Comparison of ENCODE assay signal across 18 cellular contexts in the genomic region with DNA sequence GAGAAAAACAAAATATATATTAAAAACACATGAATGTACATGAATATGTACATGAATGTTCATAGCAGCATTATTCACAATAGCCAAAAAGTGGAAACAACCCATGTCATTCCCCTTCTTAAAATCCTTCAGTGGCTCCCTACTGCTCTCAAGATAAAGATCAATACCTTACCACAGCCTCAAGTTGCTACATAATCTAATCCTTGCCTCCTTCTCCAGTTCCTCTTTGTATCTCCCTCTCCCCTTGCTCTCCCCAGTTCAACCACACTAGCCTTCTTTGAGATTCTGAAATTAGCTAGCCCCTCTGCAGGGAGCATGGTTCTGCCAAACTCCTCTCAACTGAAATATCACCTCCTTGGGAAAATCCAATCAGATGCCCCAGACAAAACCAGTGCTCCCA.
"Had no signal": no experiment of that assay in that cellular context is flagged by ENCODE, and none has a peak within 500 bp of the region (broad histone marks: within the 10 kb centered on the region; RNA-seq: fewer than 3 reads in every experiment).

No MANE protein-coding gene starts in this region.

- ATAC-seq: natural killer cell; stimulated activated memory B cell treated with anti-CD40 and anti-IgM and Interleukin-4, amounts not matched to agents 10 μg/mL and 1 μg/mL and 100 μg/mL, for 72 hours had no signal

- H3K9me3 ChIP-seq: right atrium auricular region, tibial nerve had no signal

- DNase-seq: activated CD4-positive, alpha-beta T cell treated with anti-CD3 and anti-CD28 coated beads, Interleukin-2, amount 50 U/mL, for 4 hours; activated CD4-positive, CD25-positive, alpha-beta regulatory T cell treated with anti-CD3 and anti-CD28 coated beads, Interleukin-2, amount 50 U/mL, for 72 hours; activated naive CD4-positive, alpha-beta T cell treated with anti-CD3 and anti-CD28 coated beads for 36 hours; activated T-cell treated with anti-CD3 and anti-CD28 coated beads, Interleukin-2, amount 50 U/mL, for 1 hour; endodermal cell; head of caudate nucleus; immature natural killer cell; mesenchymal stem cell; natural killer cell; occipital lobe; stimulated activated CD4-positive, alpha-beta T cell treated with anti-CD3 and anti-CD28 coated beads, Interleukin-2, amount 100 ng/mL, for 48 hours had no signal

- H3K9me3 Mint-ChIP-seq: activated naive CD4-positive, alpha-beta T cell treated with anti-CD3 and anti-CD28 coated beads for 36 hours; activated T-helper 2 cell treated with anti-CD3 and anti-CD28 coated beads, Interferon-gamma antibody, Interleukin-2, Interleukin-4, amounts not matched to agents 10 μg/mL and 5 μg/mL and 100 μg/mL, durations not matched to agents 14 hours and 24 hours and 36 hours; endodermal cell; immature natural killer cell; natural killer cell; stimulated activated memory B cell treated with anti-CD40 and anti-IgM and Interleukin-4, amounts not matched to agents 10 μg/mL and 1 μg/mL and 100 μg/mL, for 72 hours had no signal

- H3K27ac ChIP-seq: right atrium auricular region had no signal

- H3K36me3 ChIP-seq: right atrium auricular region, tibial nerve had no signal

- H3K4me1 ChIP-seq: right atrium auricular region had no signal

- H3K27me3 ChIP-seq: right atrium auricular region, tibial nerve had no signal

- H3K4me3 ChIP-seq: right atrium auricular region, tibial nerve had no signal

- H3K4me3 Mint-ChIP-seq: activated naive CD4-positive, alpha-beta T cell treated with anti-CD3 and anti-CD28 coated beads for 36 hours; endodermal cell; immature natural killer cell; natural killer cell; stimulated activated memory B cell treated with anti-CD40 and anti-IgM and Interleukin-4, amounts not matched to agents 10 μg/mL and 1 μg/mL and 100 μg/mL, for 72 hours had no signal

- H3K27ac Mint-ChIP-seq: activated naive CD4-positive, alpha-beta T cell treated with anti-CD3 and anti-CD28 coated beads for 36 hours; activated T-helper 2 cell treated with anti-CD3 and anti-CD28 coated beads, Interferon-gamma antibody, Interleukin-2, Interleukin-4, amounts not matched to agents 10 μg/mL and 5 μg/mL and 100 μg/mL, durations not matched to agents 14 hours and 24 hours and 36 hours; endodermal cell; natural killer cell; progenitor cell of endocrine pancreas; stimulated activated memory B cell treated with anti-CD40 and anti-IgM and Interleukin-4, amounts not matched to agents 10 μg/mL and 1 μg/mL and 100 μg/mL, for 72 hours had no signal

- FAIRE-seq: astrocyte, frontal cortex had no signal

- H3K27me3 Mint-ChIP-seq: progenitor cell of endocrine pancreas; stimulated activated memory B cell treated with anti-CD40 and anti-IgM and Interleukin-4, amounts not matched to agents 10 μg/mL and 1 μg/mL and 100 μg/mL, for 72 hours had no signal

- H3K36me3 Mint-ChIP-seq: immature natural killer cell; natural killer cell; stimulated activated memory B cell treated with anti-CD40 and anti-IgM and Interleukin-4, amounts not matched to agents 10 μg/mL and 1 μg/mL and 100 μg/mL, for 72 hours had no signal
